In the genomic region with DNA sequence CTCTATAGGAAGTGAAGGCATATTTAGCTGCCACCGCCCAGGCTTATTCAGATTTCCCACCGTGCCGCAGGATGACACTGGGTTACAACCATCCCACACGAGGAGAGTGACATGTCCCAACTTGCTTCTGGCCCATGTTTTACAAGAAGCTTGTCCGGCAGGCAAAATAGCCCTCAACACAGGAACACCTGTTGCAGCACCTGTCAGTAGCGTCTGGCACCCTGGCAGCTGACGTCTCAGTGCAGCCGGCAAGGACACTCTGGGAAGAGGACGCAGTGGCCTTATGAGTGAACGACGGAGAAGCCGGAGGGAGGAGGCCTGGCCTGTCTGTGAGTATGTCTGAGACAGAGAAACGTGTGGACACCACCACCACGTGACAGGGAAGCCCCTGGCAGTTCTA, we compare ENCODE assay signal across 10 cellular contexts. TPM values are rescaled to one million over a fixed set of nuclear protein-coding genes. Genes with fewer than 3 reads are reported as not detected.
A peak's percentile ranks its signal among the peaks of the same experiment; 100 is the strongest.
DNase-seq lines count a peak whose midpoint lies in the region; TF ChIP-seq lines count a peak whose summit lies in the region.
"Had no signal": no experiment of that assay in that cellular context is flagged by ENCODE, and none has a peak within 500 bp of the region (broad histone marks: within the 10 kb centered on the region; RNA-seq: fewer than 3 reads in every experiment).

No MANE protein-coding gene starts in this region.

- 85% methylated on average over 14 of the region's 14 CpGs for WGBS in esophagus muscularis mucosa
- WGBS in stomach, 5 donors: 77 to 85% (median 79%) methylated on average over 14 of the region's 14 CpGs
- 92 to 94% methylated on average over 12 to 14 of the region's 14 CpGs for WGBS in tibial nerve, 2 donors

- H3K27ac ChIP-seq in esophagus muscularis mucosa (replicated peaks in 1 of 4): peak overlapping the region in 3 of 4 donors; percentile 68 to 74 (median 72)
- peak overlapping the region in 3 of 5 donors; percentile 6 to 77 (median 72) for H3K27ac ChIP-seq in stomach
- H3K27ac ChIP-seq in tibial nerve: peak overlapping the region in 1 of 4 donors; percentile 80

- DNase-seq in NCI-H128 (lab: John Stamatoyannopoulos, UW; ENCODE audit: unreplicated experiment) (peak; percentile 26), NCI-H69 (lab: John Stamatoyannopoulos, UW) (peak; percentile 79), esophagus muscularis mucosa (ENCODE audit: extremely low spot score) (no peak), stomach (no peak), tibial nerve (ENCODE audit: low spot score in 2 of 2) (no peak), GM19240 (ENCODE audit: insufficient read length, low spot score) (no peak)
- DNase-seq in activated T-cell treated with anti-CD3 and anti-CD28 coated beads, Interleukin-2, amount 50 U/mL, for 48 hours: no peak
- DNase-seq: naive B cell; stimulated activated CD4-positive, alpha-beta T cell treated with anti-CD3 and anti-CD28 coated beads, Interleukin-1b, Interleukin-23, amount 100 ng/mL, for 48 hours; T-helper 2 cell had no signal

- TF ChIP-seq POLR2A in esophagus muscularis mucosa (IDR thresholded peaks at IDR 0.05; ENCODE audit: low read depth): no peak
- no peak for TF ChIP-seq POLR2A in stomach (IDR thresholded peaks at IDR 0.05)
- TF ChIP-seq POLR2A in tibial nerve (IDR thresholded peaks at IDR 0.05): no peak

- H3K36me3 ChIP-seq in esophagus muscularis mucosa: peaks cover 0 to 4% (median 1%) of the 10 kb centered on the region in 4 donors
- peaks cover 0 to 20% (median 13%) of the 10 kb centered on the region in 4 donors for H3K36me3 ChIP-seq in stomach
- no peaks in the 10 kb centered on the region for H3K36me3 ChIP-seq in tibial nerve

- H3K4me3 ChIP-seq in esophagus muscularis mucosa: no peak overlapping the region
- H3K4me3 ChIP-seq in stomach: no peak overlapping the region
- H3K4me3 ChIP-seq in tibial nerve: no peak overlapping the region

- intact Hi-C loops in esophagus muscularis mucosa (cut with DNase I) (loop anchor here (5.0 kb wide), 1 partner anchor 44 kb away; no protein-coding TSS in a partner anchor), stomach (cut with DNase I; ENCODE audit: low total_unique reads) (no loop called here)

- H3K27me3 ChIP-seq in esophagus muscularis mucosa: no peaks in the 10 kb centered on the region
- no peaks in the 10 kb centered on the region for H3K27me3 ChIP-seq in stomach
- no peaks in the 10 kb centered on the region for H3K27me3 ChIP-seq in tibial nerve

- H3K9me3 ChIP-seq in esophagus muscularis mucosa (no peaks in the 10 kb centered on the region), stomach (no peaks in the 10 kb centered on the region), tibial nerve (no peaks in the 10 kb centered on the region)

- H3K4me1 ChIP-seq in esophagus muscularis mucosa: peaks cover 44 to 53% (median 50%) of the 10 kb centered on the region in 4 donors
- H3K4me1 ChIP-seq in stomach: peaks cover 43 to 74% (median 62%) of the 10 kb centered on the region in 4 donors
- peaks cover 0 to 34% (median 15%) of the 10 kb centered on the region in 4 donors for H3K4me1 ChIP-seq in tibial nerve

- TF ChIP-seq CTCF in esophagus muscularis mucosa (IDR thresholded peaks at IDR 0.05) (no peak), stomach (IDR thresholded peaks at IDR 0.05) (no peak), tibial nerve (IDR thresholded peaks at IDR 0.05) (no peak)

- TF ChIP-seq EP300 in esophagus muscularis mucosa (IDR thresholded peaks at IDR 0.05) (no peak), stomach (IDR thresholded peaks at IDR 0.05) (no peak), tibial nerve (IDR thresholded peaks at IDR 0.05) (no peak)

RNA-seq across cellular contexts. Expression of a gene that starts 32.1 kb away (rescaled TPM):
- 10 to 100 TPM in 2 of 4 donors, 1 to 10 TPM in 2; 7.5 to 15.2 (median 9.9) TPM for total RNA-seq in esophagus muscularis mucosa
- total RNA-seq in stomach: 10 to 100 TPM; 14.6 to 54.0 (median 36.2) TPM
- polyA plus RNA-seq in stomach: 10 to 100 TPM; 21.7 to 30.3 (median 22.7) TPM
- 10 to 100 TPM in 2 of 4 donors, 1 to 10 TPM in 2; 6.6 to 16.5 (median 9.7) TPM for total RNA-seq in tibial nerve

Comparison
In these comparisons a context has a peak if more than half of its experiments do, and no peak if none do; other contexts are left out.
1. DNase-seq: peak in NCI-H128 (single experiment) and NCI-H69 (single experiment); none in esophagus muscularis mucosa (single experiment), stomach (single experiment), tibial nerve (0 of 2), GM19240 (single experiment) and activated T-cell treated with anti-CD3 and anti-CD28 coated beads, Interleukin-2, amount 50 U/mL, for 48 hours (0 of 2).